ENCODE assay signal across 1 cellular context in genomic region chr16:67843343-67843765, GRCh38.
A peak's percentile ranks its signal among the peaks of the same experiment; 100 is the strongest.
TF ChIP-seq lines count a peak whose summit lies in the region.

No MANE protein-coding gene starts in this region.

TF ChIP-seq in HepG2, 621 proteins besides CTCF, POLR2A, EP300 and RAD21 (continued from another document and continues in another):
- no peak for TF ChIP-seq HNF1A (IDR thresholded peaks at IDR 0.05; ENCODE audit: low read depth)
- TF ChIP-seq HNF1A (CRISPR knock-in tag; IDR thresholded peaks at IDR 0.05; ENCODE audit: borderline replicate concordance), result no peak
- 0 out of 2 replicates have a peak, but pooled peaks have one; percentile 61 for TF ChIP-seq ZBTB8A (CRISPR knock-in tag; IDR thresholded peaks at IDR 0.05; ENCODE audit: borderline replicate concordance, low read depth)
- no peak for TF ChIP-seq ZNF513 (CRISPR knock-in tag; conservative IDR thresholded peaks at IDR 0.05)
- TF ChIP-seq ZNF782 (CRISPR knock-in tag; IDR thresholded peaks at IDR 0.05; ENCODE audit: borderline replicate concordance), result 0 out of 2 replicates have a peak, but pooled peaks have one; percentile 60
- no peak for TF ChIP-seq ZNF580 (CRISPR knock-in tag; IDR thresholded peaks at IDR 0.05; ENCODE audit: borderline replicate concordance, low read depth)
- no peak for TF ChIP-seq DR1 (CRISPR knock-in tag; IDR thresholded peaks at IDR 0.05)
- TF ChIP-seq GMEB2 (CRISPR knock-in tag; IDR thresholded peaks at IDR 0.05; ENCODE audit: low read depth), result no peak
- no peak for TF ChIP-seq NFE2L2 (IDR thresholded peaks at IDR 0.05; ENCODE audit: low read length)
- no peak for TF ChIP-seq ZC3H13 (CRISPR knock-in tag; IDR thresholded peaks at IDR 0.05)
- TF ChIP-seq POLR2G (IDR thresholded peaks at IDR 0.05; ENCODE audit: low read depth, low read length), result no peak
- no peak for TF ChIP-seq HMGXB3 (CRISPR knock-in tag; IDR thresholded peaks at IDR 0.05; ENCODE audit: borderline replicate concordance)
- TF ChIP-seq TIGD3 (CRISPR knock-in tag; IDR thresholded peaks at IDR 0.05; ENCODE audit: borderline replicate concordance), result no peak
- no peak for TF ChIP-seq ZKSCAN5 (CRISPR knock-in tag; IDR thresholded peaks at IDR 0.05)
- TF ChIP-seq SPEN (CRISPR knock-in tag; IDR thresholded peaks at IDR 0.05; ENCODE audit: low read depth), result peak; percentile 2; the same call in 1 of the 2 replicates
- TF ChIP-seq BCL3 (CRISPR knock-in tag; IDR thresholded peaks at IDR 0.05), result no peak
- TF ChIP-seq ZNF639 (CRISPR knock-in tag; conservative IDR thresholded peaks at IDR 0.05), result no peak
- no peak for TF ChIP-seq SP2 (CRISPR knock-in tag; IDR thresholded peaks at IDR 0.05)
- 0 out of 2 replicates have a peak, but pooled peaks have one; percentile 8 for TF ChIP-seq SP4 (CRISPR knock-in tag; IDR thresholded peaks at IDR 0.05)
- TF ChIP-seq MLLT10 (CRISPR knock-in tag; IDR thresholded peaks at IDR 0.05), result no peak
- TF ChIP-seq MNT (IDR thresholded peaks at IDR 0.05), result no peak
- TF ChIP-seq XRCC5 (optimal IDR thresholded peaks at IDR 0.05; ENCODE audit: low read length), result no peak
- TF ChIP-seq USF2 (IDR thresholded peaks at IDR 0.05; ENCODE audit: low read depth, low read length), result no peak
- TF ChIP-seq USF2 (CRISPR knock-in tag; IDR thresholded peaks at IDR 0.05; ENCODE audit: borderline replicate concordance), result no peak
- TF ChIP-seq ZNF512B (CRISPR knock-in tag; IDR thresholded peaks at IDR 0.05; ENCODE audit: borderline replicate concordance), result no peak
- TF ChIP-seq ZNF263 (CRISPR knock-in tag; IDR thresholded peaks at IDR 0.05), result 0 out of 2 replicates have a peak, but pooled peaks have one; percentile 8
- no peak for TF ChIP-seq ZNF777 (CRISPR knock-in tag; IDR thresholded peaks at IDR 0.05)
- no peak for TF ChIP-seq ZNF224 (CRISPR knock-in tag; IDR thresholded peaks at IDR 0.05)
- no peak for TF ChIP-seq RAD51 (IDR thresholded peaks at IDR 0.05; ENCODE audit: borderline replicate concordance)
- no peak; the same call in 1 of the 2 replicates for TF ChIP-seq ZSCAN21 (CRISPR knock-in tag; IDR thresholded peaks at IDR 0.05; ENCODE audit: borderline replicate concordance)
- no peak for TF ChIP-seq ZNF331 (CRISPR knock-in tag; IDR thresholded peaks at IDR 0.05)
- no peak for TF ChIP-seq XBP1 (CRISPR knock-in tag; IDR thresholded peaks at IDR 0.05)
- no peak for TF ChIP-seq ZNF343 (CRISPR knock-in tag; IDR thresholded peaks at IDR 0.05)
- TF ChIP-seq ZSCAN20 (CRISPR knock-in tag; IDR thresholded peaks at IDR 0.05; ENCODE audit: borderline replicate concordance), result no peak
